14 cellular contexts compared by ENCODE assay signal in genomic region chr2:187749804-187750431, GRCh38.
"Had no signal": no experiment of that assay in that cellular context is flagged by ENCODE, and none has a peak within 500 bp of the region (broad histone marks: within the 10 kb centered on the region; RNA-seq: fewer than 3 reads in every experiment).

No MANE protein-coding gene starts in this region.

- H3K27me3 ChIP-seq: heart left ventricle, ovary, right atrium auricular region, testis, tibial nerve had no signal

- H3K36me3 ChIP-seq: heart left ventricle, ovary, right atrium auricular region, tibial nerve had no signal

- H3K27ac Mint-ChIP-seq: naive thymus-derived CD8-positive, alpha-beta T cell; stimulated activated naive CD8-positive, alpha-beta T cell treated with anti-CD3 and anti-CD28 coated beads, Interleukin-15, Interleukin-2, amounts not matched to agents 100 ng/mL and 50 ng/mL, for 24 hours had no signal

- H3K36me3 Mint-ChIP-seq: naive thymus-derived CD8-positive, alpha-beta T cell had no signal

- H3K4me3 ChIP-seq: heart left ventricle, mucosa of descending colon, ovary, right atrium auricular region, testis, tibial nerve had no signal

- DNase-seq: effector memory CD4-positive, alpha-beta T cell; heart left ventricle; hippocampal formation; mammary epithelial cell; naive thymus-derived CD8-positive, alpha-beta T cell; ovary; small intestine; stimulated activated CD4-positive, alpha-beta T cell treated with anti-CD3 and anti-CD28 coated beads, Interleukin-12 subunit alpha, Interleukin-12 subunit beta, amount 100 ng/mL, for 4 hours; testis had no signal

- H3K9me3 ChIP-seq: mucosa of descending colon, ovary, right atrium auricular region, testis had no signal

- ATAC-seq: esophagus mucosa; naive thymus-derived CD8-positive, alpha-beta T cell had no signal

- H3K4me1 Mint-ChIP-seq: naive thymus-derived CD8-positive, alpha-beta T cell had no signal

- H3K27me3 Mint-ChIP-seq: naive thymus-derived CD8-positive, alpha-beta T cell; stimulated activated naive CD8-positive, alpha-beta T cell treated with anti-CD3 and anti-CD28 coated beads, Interleukin-15, Interleukin-2, amounts not matched to agents 100 ng/mL and 50 ng/mL, for 24 hours had no signal

- H3K9me3 Mint-ChIP-seq: stimulated activated naive CD8-positive, alpha-beta T cell treated with anti-CD3 and anti-CD28 coated beads, Interleukin-15, Interleukin-2, amounts not matched to agents 100 ng/mL and 50 ng/mL, for 24 hours had no signal

- H3K27ac ChIP-seq: heart left ventricle, ovary, right atrium auricular region, testis, tibial nerve had no signal

- H3K4me1 ChIP-seq: heart left ventricle, right atrium auricular region, testis, tibial nerve had no signal

- H3K4me3 Mint-ChIP-seq: naive thymus-derived CD8-positive, alpha-beta T cell; stimulated activated naive CD8-positive, alpha-beta T cell treated with anti-CD3 and anti-CD28 coated beads, Interleukin-15, Interleukin-2, amounts not matched to agents 100 ng/mL and 50 ng/mL, for 24 hours had no signal
